In the genomic region with DNA sequence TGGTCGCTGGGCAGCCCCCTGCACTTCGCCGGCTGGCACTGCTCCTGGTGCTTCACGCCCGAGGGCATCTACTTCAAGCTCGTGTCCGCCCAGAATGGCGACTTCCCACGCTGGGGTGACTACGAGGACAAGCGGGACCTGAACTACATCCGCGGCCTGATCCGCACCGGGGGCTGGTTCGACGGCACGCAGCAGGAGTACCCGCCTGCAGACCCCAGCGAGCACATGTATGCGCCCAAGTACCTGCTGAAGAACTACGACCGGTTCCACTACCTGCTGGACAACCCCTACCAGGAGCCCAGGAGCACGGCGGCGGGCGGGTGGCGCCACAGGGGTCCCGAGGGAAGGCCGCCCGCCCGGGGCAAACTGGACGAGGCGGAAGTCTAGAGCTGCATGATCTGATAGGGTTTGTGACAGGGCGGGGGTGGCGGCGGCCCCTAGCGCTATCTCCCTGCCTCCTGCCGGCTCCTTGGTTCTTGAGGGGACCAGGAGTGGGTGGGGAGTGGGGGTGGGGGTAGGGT, we compare ENCODE assay signal across 39 cellular contexts. TPM values are rescaled to one million over a fixed set of nuclear protein-coding genes. Genes with fewer than 3 reads are reported as not detected.
"Had no signal": no experiment of that assay in that cellular context is flagged by ENCODE, and none has a peak within 500 bp of the region (broad histone marks: within the 10 kb centered on the region; RNA-seq: fewer than 3 reads in every experiment).

No MANE protein-coding gene starts in this region.

- H3K4me3 ChIP-seq: ascending aorta, cardiac muscle cell, colonic mucosa, left lung, lung, mucosa of descending colon, smooth muscle cell, vagina had no signal

- ATAC-seq: activated CD8-positive, alpha-beta memory T cell treated with anti-CD3 and anti-CD28 coated beads, Interleukin-2, amount 10 ng/mL, durations not matched to agents 7 days and 5 days; activated CD8-positive, alpha-beta T cell treated with anti-CD3 and anti-CD28 coated beads for 36 hours; activated naive CD8-positive, alpha-beta T cell treated with anti-CD3 and anti-CD28 coated beads, Interleukin-2, amount 50 U/mL, for 24 hours; effector memory CD8-positive, alpha-beta T cell; esophagus mucosa; left lung; natural killer cell treated with Interleukin-12 subunit alpha and Interleukin-12 subunit beta and Interleukin-15 and Interleukin-18, amount 100 ng/mL, for 72 hours; stimulated activated memory B cell treated with anti-CD40 and anti-IgM and Interleukin-4, amounts not matched to agents 10 μg/mL and 1 μg/mL and 100 μg/mL, for 72 hours; stimulated activated naive CD8-positive, alpha-beta T cell treated with anti-CD3 and anti-CD28 coated beads, Interleukin-15, amount 100 ng/mL, for 72 hours had no signal

- H3K36me3 ChIP-seq: ascending aorta, colonic mucosa, left lung, vagina had no signal

- DNase-seq: activated B cell treated with CpG ODN at 0.5 μM for 24 hours; activated CD4-positive, alpha-beta T cell treated with anti-CD3 and anti-CD28 coated beads, Interleukin-2, amount 50 U/mL, for 1 hour; activated CD8-positive, alpha-beta memory T cell treated with anti-CD3 and anti-CD28 coated beads, Interleukin-2, amount 10 ng/mL, durations not matched to agents 7 days and 5 days; activated CD8-positive, alpha-beta T cell treated with anti-CD3 and anti-CD28 coated beads for 36 hours; activated naive CD8-positive, alpha-beta T cell treated with anti-CD3 and anti-CD28 coated beads, Interleukin-2, amount 50 U/mL, for 24 hours; activated T-cell treated with anti-CD3 and anti-CD28 coated beads, Interleukin-2, amount 50 U/mL, for 48 hours; cerebellar nuclear complex; colonic mucosa; dorsolateral prefrontal cortex; effector memory CD8-positive, alpha-beta T cell; foreskin fibroblast; head of caudate nucleus; hippocampal formation; left lung; retina; stimulated activated CD4-positive, alpha-beta T cell treated with anti-CD3 and anti-CD28 coated beads, Interleukin-1b, Interleukin-23, amount 100 ng/mL, for 48 hours; stimulated activated CD4-positive, alpha-beta T cell treated with anti-CD3 and anti-CD28 coated beads, Interleukin-4, amount 100 ng/mL, for 4 hours; stimulated activated CD8-positive, alpha-beta memory T cell treated with anti-CD3 and anti-CD28 coated beads, Interleukin-4, amount 100 ng/mL, for 48 hours; stimulated activated naive CD8-positive, alpha-beta T cell treated with anti-CD3 and anti-CD28 coated beads, Interleukin-15, amount 100 ng/mL, for 72 hours; substantia nigra; SW 1271; T-helper 9 cell had no signal

- H3K36me3 Mint-ChIP-seq: activated CD8-positive, alpha-beta memory T cell treated with anti-CD3 and anti-CD28 coated beads, Interleukin-2, amount 10 ng/mL, durations not matched to agents 7 days and 5 days; activated naive CD4-positive, alpha-beta T cell treated with anti-CD3 and anti-CD28 coated beads, Interleukin-2, amount 50 U/mL, for 24 hours; natural killer cell treated with Interleukin-12 subunit alpha and Interleukin-12 subunit beta and Interleukin-15 and Interleukin-18, amount 100 ng/mL, for 72 hours had no signal

- H3K27ac Mint-ChIP-seq: activated B cell treated with CpG ODN at 0.5 μM for 24 hours; activated CD8-positive, alpha-beta memory T cell treated with anti-CD3 and anti-CD28 coated beads, Interleukin-2, amount 10 ng/mL, durations not matched to agents 7 days and 5 days; activated CD8-positive, alpha-beta T cell treated with anti-CD3 and anti-CD28 coated beads for 36 hours; activated naive CD4-positive, alpha-beta T cell treated with anti-CD3 and anti-CD28 coated beads, Interleukin-2, amount 50 U/mL, for 24 hours; activated naive CD8-positive, alpha-beta T cell treated with anti-CD3 and anti-CD28 coated beads, Interleukin-2, amount 50 U/mL, for 24 hours; activated T-helper 2 cell treated with anti-CD3 and anti-CD28 coated beads, Interferon-gamma antibody, Interleukin-2, Interleukin-4, amounts not matched to agents 10 μg/mL and 5 μg/mL and 100 μg/mL, durations not matched to agents 14 hours and 24 hours and 36 hours; effector memory CD8-positive, alpha-beta T cell; natural killer cell treated with Interleukin-12 subunit alpha and Interleukin-12 subunit beta and Interleukin-15 and Interleukin-18, amount 100 ng/mL, for 72 hours; progenitor cell of endocrine pancreas; stimulated activated memory B cell treated with anti-CD40 and anti-IgM and Interleukin-4, amounts not matched to agents 10 μg/mL and 1 μg/mL and 100 μg/mL, for 72 hours; T-helper 1 cell treated with Interleukin-12 subunit alpha and Interleukin-12 subunit beta and Interleukin-4 antibody, amounts not matched to agents 30 μg/mL and 1 μg/mL, for 36 hours; type B pancreatic cell had no signal

- H3K9me3 Mint-ChIP-seq: activated B cell treated with CpG ODN at 0.5 μM for 24 hours; activated CD8-positive, alpha-beta T cell treated with anti-CD3 and anti-CD28 coated beads for 36 hours; activated naive CD4-positive, alpha-beta T cell treated with anti-CD3 and anti-CD28 coated beads, Interleukin-2, amount 50 U/mL, for 24 hours; activated naive CD8-positive, alpha-beta T cell treated with anti-CD3 and anti-CD28 coated beads, Interleukin-2, amount 50 U/mL, for 24 hours; activated T-helper 2 cell treated with anti-CD3 and anti-CD28 coated beads, Interferon-gamma antibody, Interleukin-2, Interleukin-4, amounts not matched to agents 10 μg/mL and 5 μg/mL and 100 μg/mL, durations not matched to agents 14 hours and 24 hours and 36 hours; brain; effector memory CD8-positive, alpha-beta T cell; natural killer cell treated with Interleukin-12 subunit alpha and Interleukin-12 subunit beta and Interleukin-15 and Interleukin-18, amount 100 ng/mL, for 72 hours; stimulated activated memory B cell treated with anti-CD40 and anti-IgM and Interleukin-4, amounts not matched to agents 10 μg/mL and 1 μg/mL and 100 μg/mL, for 72 hours; stimulated activated naive CD8-positive, alpha-beta T cell treated with anti-CD3 and anti-CD28 coated beads, Interleukin-15, amount 100 ng/mL, for 72 hours; T-helper 1 cell treated with Interleukin-12 subunit alpha and Interleukin-12 subunit beta and Interleukin-4 antibody, amounts not matched to agents 30 μg/mL and 1 μg/mL, for 36 hours; type B pancreatic cell had no signal

- H3K27ac ChIP-seq: ascending aorta, cardiac muscle cell, colonic mucosa, left lung, vagina had no signal

- H3K4me1 ChIP-seq: ascending aorta, vagina had no signal

- H3K9me3 ChIP-seq: ascending aorta, colonic mucosa, left lung, mucosa of descending colon, vagina had no signal

- H3K4me3 Mint-ChIP-seq: activated B cell treated with CpG ODN at 0.5 μM for 24 hours; activated CD8-positive, alpha-beta memory T cell treated with anti-CD3 and anti-CD28 coated beads, Interleukin-2, amount 10 ng/mL, durations not matched to agents 7 days and 5 days; activated CD8-positive, alpha-beta T cell treated with anti-CD3 and anti-CD28 coated beads for 36 hours; activated naive CD4-positive, alpha-beta T cell treated with anti-CD3 and anti-CD28 coated beads, Interleukin-2, amount 50 U/mL, for 24 hours; activated naive CD8-positive, alpha-beta T cell treated with anti-CD3 and anti-CD28 coated beads, Interleukin-2, amount 50 U/mL, for 24 hours; brain; effector memory CD8-positive, alpha-beta T cell; natural killer cell treated with Interleukin-12 subunit alpha and Interleukin-12 subunit beta and Interleukin-15 and Interleukin-18, amount 100 ng/mL, for 72 hours; stimulated activated memory B cell treated with anti-CD40 and anti-IgM and Interleukin-4, amounts not matched to agents 10 μg/mL and 1 μg/mL and 100 μg/mL, for 72 hours; T-helper 1 cell treated with Interleukin-12 subunit alpha and Interleukin-12 subunit beta and Interleukin-4 antibody, amounts not matched to agents 30 μg/mL and 1 μg/mL, for 36 hours; type B pancreatic cell had no signal

- H3K27me3 Mint-ChIP-seq: activated B cell treated with CpG ODN at 0.5 μM for 24 hours; activated CD8-positive, alpha-beta T cell treated with anti-CD3 and anti-CD28 coated beads for 36 hours; activated naive CD4-positive, alpha-beta T cell treated with anti-CD3 and anti-CD28 coated beads, Interleukin-2, amount 50 U/mL, for 24 hours; activated naive CD8-positive, alpha-beta T cell treated with anti-CD3 and anti-CD28 coated beads, Interleukin-2, amount 50 U/mL, for 24 hours; natural killer cell treated with Interleukin-12 subunit alpha and Interleukin-12 subunit beta and Interleukin-15 and Interleukin-18, amount 100 ng/mL, for 72 hours; progenitor cell of endocrine pancreas; stimulated activated memory B cell treated with anti-CD40 and anti-IgM and Interleukin-4, amounts not matched to agents 10 μg/mL and 1 μg/mL and 100 μg/mL, for 72 hours; stimulated activated naive CD8-positive, alpha-beta T cell treated with anti-CD3 and anti-CD28 coated beads, Interleukin-15, amount 100 ng/mL, for 72 hours; type B pancreatic cell had no signal

- H3K27me3 ChIP-seq: ascending aorta, cardiac muscle cell, colonic mucosa, dorsolateral prefrontal cortex, left lung, vagina had no signal

RNA-seq across cellular contexts. Expression of a gene that starts 31.8 kb away (rescaled TPM):
- total RNA-seq: endothelial cell of umbilical vein, myocyte had no signal
- polyA plus RNA-seq: endothelial cell of umbilical vein had no signal
